In genomic region chr3:44338010-44338827, GRCh38 we compare ENCODE assay signal across 8 cellular contexts. TPM values are rescaled to one million over a fixed set of nuclear protein-coding genes. Genes with fewer than 3 reads are reported as not detected.
DNase-seq lines count a peak whose midpoint lies in the region; ATAC-seq and TF ChIP-seq lines count a peak whose summit lies in the region.

Gene TCAIM, plus strand, starts transcription at chr3:44338766. Its CDS starts 16,017 bp downstream, at chr3:44354783.

- H3K27ac Mint-ChIP-seq in Caco-2 (ENCODE audit: unreplicated experiment) (peak within 1 kb of the TSS; percentile 86), endodermal cell (peak within 1 kb of the TSS; percentile 99)

- H3K27me3 Mint-ChIP-seq in Caco-2 (ENCODE audit: insufficient read depth, unreplicated experiment) = no peaks in the 10 kb centered on the region
- H3K27me3 Mint-ChIP-seq in endodermal cell (ENCODE audit: insufficient read depth) = peaks cover 6% of the 10 kb centered on the region

- peak; percentile 93 for ATAC-seq in GM21381 (IDR thresholded peaks at IDR 0.05; ENCODE audit: unreplicated experiment)

- peak within 1 kb of the TSS; percentile 94 for H3K9ac ChIP-seq in NT2/D1 (ENCODE audit: insufficient read length, low read depth)
- peak within 1 kb of the TSS; percentile 66 for H3K9ac ChIP-seq in endodermal cell (ENCODE audit: extremely low read depth, low read length, poor library complexity, severe bottlenecking)

- POLR2A ChIA-PET in Caco-2 (lab: Charles Lee) = interaction anchor here (0.6 to 2.7 kb wide), 14 partner anchors 14 to 1533 kb away, joined by 3 to 34 read pairs (median 3); partner anchors contain the start of genes EXOSC7, KIAA1143, KIF15 and ZNF197

- H3K4me1 ChIP-seq in Caco-2 = no peaks in the 10 kb centered on the region; the same call in 1 of the 2 replicates
- H3K4me1 ChIP-seq in NT2/D1 (ENCODE audit: insufficient read depth, insufficient read length) = no peaks in the 10 kb centered on the region
- H3K4me1 ChIP-seq in endodermal cell (ENCODE audit: control insufficient read depth, insufficient read depth, low read length) = peaks cover 3% of the 10 kb centered on the region
- peaks cover 4% of the 10 kb centered on the region for H3K4me1 ChIP-seq in mesodermal cell (ENCODE audit: control insufficient read depth, insufficient read depth, low read length, poor library complexity, severe bottlenecking)

- H3K36me3 Mint-ChIP-seq in Caco-2 (ENCODE audit: insufficient read depth, unreplicated experiment) = peaks cover 22% of the 10 kb centered on the region
- H3K36me3 Mint-ChIP-seq in endodermal cell (ENCODE audit: low read depth) = peaks cover 2% of the 10 kb centered on the region

- DNase-seq in Caco-2 = peak; percentile 98
- peak; percentile 48 to 98 (median 95) for DNase-seq in HUDEP-2 (lab: John Stamatoyannopoulos, UW; ENCODE audit: unreplicated experiment in 76 of 76)
- DNase-seq in NT2/D1 (ENCODE audit: low read depth, low spot score) = peak; percentile 96
- DNase-seq in activated CD8-positive, alpha-beta memory T cell treated with anti-CD3 and anti-CD28 coated beads, Interleukin-2, amount 50 U/mL, for 1 hour (ENCODE audit: extremely low read depth) = peak; percentile 97
- DNase-seq in endodermal cell = peak; percentile 99
- DNase-seq in stimulated activated CD8-positive, alpha-beta memory T cell treated with anti-CD3 and anti-CD28 coated beads, Interleukin-15, amount 100 ng/mL, for 4 hours (ENCODE audit: low read depth in 2 of 2) = peak; percentile 97 to 99

- H3K9me3 Mint-ChIP-seq in Caco-2 (ENCODE audit: unreplicated experiment) (no peaks in the 10 kb centered on the region), endodermal cell (no peaks in the 10 kb centered on the region)

- WGBS in endodermal cell (ENCODE audit: insufficient coverage in 1 of 2, insufficient read length in 1 of 2), 2 experiments = 0% methylated on average over 14 to 77 of the region's 77 CpGs
- WGBS in mesodermal cell (ENCODE audit: insufficient coverage in 2 of 2), 2 experiments = 0% methylated on average over 54 to 71 of the region's 77 CpGs

- TF ChIP-seq CTCF in Caco-2 (IDR thresholded peaks at IDR 0.05; ENCODE audit: insufficient read depth in 1 of 2, low read depth in 1 of 2, low read length in 1 of 2, severe bottlenecking in 1 of 2, unreplicated experiment in 1 of 2) (no peak), endodermal cell (conservative IDR thresholded peaks at IDR 0.05) (no peak)

- H3K4me3 Mint-ChIP-seq in Caco-2 (ENCODE audit: unreplicated experiment) (peak within 1 kb of the TSS; percentile 85), endodermal cell (peak within 1 kb of the TSS; percentile 88)

- no peaks in the 10 kb centered on the region for H3K9me3 ChIP-seq in Caco-2
- no peaks in the 10 kb centered on the region; the same call in 1 of the 2 replicates for H3K9me3 ChIP-seq in NT2/D1 (ENCODE audit: insufficient read depth, low read length)
- no peaks in the 10 kb centered on the region for H3K9me3 ChIP-seq in endodermal cell (ENCODE audit: control insufficient read depth, low read length)
- H3K9me3 ChIP-seq in mesodermal cell (ENCODE audit: control insufficient read depth, low read length) = no peaks in the 10 kb centered on the region

- H3K27ac ChIP-seq in endodermal cell (ENCODE audit: low read depth, low read length) (peak within 1 kb of the TSS; percentile 95), mesodermal cell (ENCODE audit: low read depth, low read length, severe bottlenecking) (peak within 1 kb of the TSS; percentile 93)

- H3K4me1 Mint-ChIP-seq in Caco-2 (ENCODE audit: low read depth, unreplicated experiment) (peaks cover 7% of the 10 kb centered on the region), endodermal cell (peaks cover 21% of the 10 kb centered on the region)

- H3K36me3 ChIP-seq in Caco-2 (ENCODE audit: control insufficient read depth, insufficient read depth, low read length) (no peaks in the 10 kb centered on the region), NT2/D1 (ENCODE audit: insufficient read depth, insufficient read length, low read length) (peaks cover 6% of the 10 kb centered on the region), endodermal cell (ENCODE audit: control insufficient read depth, insufficient read depth, low read length) (no peaks in the 10 kb centered on the region), mesodermal cell (ENCODE audit: control insufficient read depth, insufficient read depth, low read length) (no peaks in the 10 kb centered on the region)

- no peaks in the 10 kb centered on the region for H3K27me3 ChIP-seq in Caco-2 (replicated peaks; ENCODE audit: control insufficient read depth, insufficient read depth, low read length)
- H3K27me3 ChIP-seq in NT2/D1 (ENCODE audit: insufficient read depth, insufficient read length) = no peaks in the 10 kb centered on the region
- H3K27me3 ChIP-seq in endodermal cell (ENCODE audit: control insufficient read depth, insufficient read depth, low read length, poor library complexity, severe bottlenecking) = no peaks in the 10 kb centered on the region

- BruUV-seq in Caco-2 (replicated peaks; lab: Mats Ljungman, UMichigan) = no TSS peak

- CTCF ChIA-PET in Caco-2 (lab: Charles Lee) = interaction anchor here (1.0 to 1.1 kb wide), 3 partner anchors 17 to 25 kb away, joined by 3 to 4 read pairs (median 3); no protein-coding TSS in a partner anchor

- H3K4me3 ChIP-seq in Caco-2 (ENCODE audit: low read depth, low read length) (peak within 1 kb of the TSS; percentile 73), NT2/D1 (ENCODE audit: insufficient read length, low read depth) (peak within 1 kb of the TSS; percentile 83), endodermal cell (ENCODE audit: low read length) (peak within 1 kb of the TSS; percentile 95), mesodermal cell (ENCODE audit: extremely low read depth, insufficient read depth, low read length, poor library complexity, severe bottlenecking) (peak within 1 kb of the TSS; percentile 54)

- intact Hi-C loops in Caco-2 (cut with micrococcal nuclease; ENCODE audit: unreplicated experiment) = loop anchor here (1.0 to 10.0 kb wide), 4 partner anchors 8 to 67 kb away; no protein-coding TSS in a partner anchor

RNA-seq across cellular contexts. Expression of gene TCAIM, which starts in this region (rescaled TPM):
- total RNA-seq in Caco-2 (2022) (14.7 and 15.0 TPM in 2 replicates), endodermal cell (10 to 100 TPM; 23.2 to 26.3 TPM)
- 25.8 TPM for polyA plus RNA-seq in endodermal cell (2013, experiment 1 of 2)
- 23.2 TPM for polyA plus RNA-seq in endodermal cell (2013, experiment 2 of 2)
- 19.2 TPM for polyA plus RNA-seq in mesodermal cell (2013, experiment 1 of 2)
- polyA plus RNA-seq in mesodermal cell (2013, experiment 2 of 2) = 20.1 TPM

Comparison
In these comparisons a context has a peak if more than half of its experiments do, and no peak if none do; other contexts are left out.
1. Peak in every context shown above with its lines: DNase-seq, ATAC-seq, H3K4me3 ChIP-seq and H3K27ac ChIP-seq.